Comparison of ENCODE assay signal across 1 cellular context in the genomic region with DNA sequence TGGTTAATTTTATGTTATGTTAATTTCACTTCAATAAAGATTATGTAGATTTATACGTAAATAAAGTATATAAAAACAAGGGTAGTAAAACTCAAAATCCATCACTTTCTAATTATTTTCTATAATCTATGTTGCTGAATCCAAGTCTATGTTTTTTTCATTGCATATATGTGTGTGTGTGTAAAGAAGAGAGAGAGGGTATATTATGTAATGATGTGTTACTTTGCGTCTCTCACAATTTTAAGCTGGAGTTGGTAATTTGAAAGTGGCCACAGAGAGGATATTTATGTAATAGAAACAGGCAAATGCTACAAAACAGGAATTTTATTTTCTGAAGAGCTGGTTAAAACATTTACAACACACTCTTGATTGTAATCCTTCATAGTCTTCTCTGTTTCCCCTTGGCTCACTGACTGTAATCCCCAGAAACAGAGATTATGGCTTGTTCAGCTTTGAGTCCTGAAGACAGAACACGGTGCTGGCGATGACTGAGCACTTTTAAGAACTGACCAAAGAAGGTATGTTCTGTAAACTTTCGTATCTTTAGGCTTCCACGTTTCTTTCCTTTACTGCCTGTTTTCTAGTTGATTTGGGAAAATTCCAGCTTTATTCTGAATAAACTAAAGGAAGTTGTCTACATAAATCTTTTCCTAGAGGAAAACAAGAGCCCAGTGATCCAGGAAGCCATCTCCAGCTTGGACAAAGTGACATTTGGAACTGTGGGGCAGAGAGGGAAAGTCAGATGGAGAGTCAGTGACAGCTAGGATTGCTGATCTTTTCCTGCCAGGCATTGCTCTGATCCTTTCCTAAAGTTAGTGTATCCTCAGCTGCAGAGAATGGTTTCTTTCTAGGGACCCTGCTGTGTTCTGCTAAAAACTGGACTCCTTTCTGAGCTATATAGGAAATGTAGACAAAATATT.
TF ChIP-seq lines count a peak whose summit lies in the region.

No MANE protein-coding gene starts in this region.

TF ChIP-seq in K562, 482 proteins besides CTCF, POLR2A, EP300 and RAD21 (continued from another document and continues in another):
- TF ChIP-seq ZNF830 (CRISPR knock-in tag; IDR thresholded peaks at IDR 0.05) (no peak), KLF6 (CRISPR knock-in tag; IDR thresholded peaks at IDR 0.05; ENCODE audit: borderline replicate concordance) (0 out of 2 replicates have a peak, but pooled peaks have one; percentile 12), RHOXF2B (CRISPR knock-in tag; conservative IDR thresholded peaks at IDR 0.05) (no peak), IRF1 (CRISPR knock-in tag; IDR thresholded peaks at IDR 0.05; ENCODE audit: borderline replicate concordance) (no peak), RFX7 (CRISPR knock-in tag; IDR thresholded peaks at IDR 0.05) (no peak), SIN3A (IDR thresholded peaks at IDR 0.05; ENCODE audit: borderline replicate concordance in 2 of 2, control insufficient read depth in 1 of 2, low read depth in 2 of 2, low read length in 2 of 2) (no peak), MEIS2 (IDR thresholded peaks at IDR 0.05; ENCODE audit: partially characterized antibody) (peak; percentile 17), KDM4B (IDR thresholded peaks at IDR 0.05; ENCODE audit: borderline replicate concordance in 2 of 2, low read depth in 1 of 2) (no peak), HMBOX1 (IDR thresholded peaks at IDR 0.05) (peak; percentile 34; the same call in 1 of the 2 replicates), RFX1 (IDR thresholded peaks at IDR 0.05) (no peak), MAFF (IDR thresholded peaks at IDR 0.05; ENCODE audit: low read length) (peak; percentile 87), OTX1 (CRISPR knock-in tag; IDR thresholded peaks at IDR 0.05) (no peak), ZNF3 (CRISPR knock-in tag; IDR thresholded peaks at IDR 0.05) (no peak), NFE2L1 (tag; IDR thresholded peaks at IDR 0.05; ENCODE audit: borderline replicate concordance, low read depth) (peak; percentile 91), REST (CRISPR knock-in tag; IDR thresholded peaks at IDR 0.05; ENCODE audit: low read depth) (no peak), ID3 (CRISPR knock-in tag; IDR thresholded peaks at IDR 0.05) (no peak), ID3 (tag; IDR thresholded peaks at IDR 0.05) (no peak), SMARCE1 (IDR thresholded peaks at IDR 0.05) (peak; percentile 62; the same call in 1 of the 2 replicates), CREB3L1 (IDR thresholded peaks at IDR 0.05; ENCODE audit: borderline replicate concordance, low read depth) (no peak; the same call in 1 of the 2 replicates), TAF15 (IDR thresholded peaks at IDR 0.05; ENCODE audit: low read depth, low read length) (no peak), SRF (CRISPR knock-in tag; IDR thresholded peaks at IDR 0.05) (peak; percentile 70 to 72; a peak in 2 of 4 replicates), CGGBP1 (CRISPR knock-in tag; IDR thresholded peaks at IDR 0.05) (no peak), E2F4 (CRISPR knock-in tag; IDR thresholded peaks at IDR 0.05; ENCODE audit: low read depth) (no peak), SAP30 (IDR thresholded peaks at IDR 0.05; ENCODE audit: borderline replicate concordance, insufficient read depth, low read depth, low read length, poor library complexity, severe bottlenecking) (no peak), RBM22 (IDR thresholded peaks at IDR 0.05; ENCODE audit: low read depth, low read length, poor library complexity, severe bottlenecking) (no peak), ESRRA (IDR thresholded peaks at IDR 0.05; ENCODE audit: borderline replicate concordance, low read depth) (no peak), ZNF316 (IDR thresholded peaks at IDR 0.05) (peak; percentile 95), CUX1 (CRISPR knock-in tag; IDR thresholded peaks at IDR 0.05) (no peak), SETDB1 (IDR thresholded peaks at IDR 0.05; ENCODE audit: low read length) (no peak), NONO (IDR thresholded peaks at IDR 0.05; ENCODE audit: low read depth in 2 of 2, low read length in 1 of 2) (no peak)
- TF ChIP-seq, protein P1, sequence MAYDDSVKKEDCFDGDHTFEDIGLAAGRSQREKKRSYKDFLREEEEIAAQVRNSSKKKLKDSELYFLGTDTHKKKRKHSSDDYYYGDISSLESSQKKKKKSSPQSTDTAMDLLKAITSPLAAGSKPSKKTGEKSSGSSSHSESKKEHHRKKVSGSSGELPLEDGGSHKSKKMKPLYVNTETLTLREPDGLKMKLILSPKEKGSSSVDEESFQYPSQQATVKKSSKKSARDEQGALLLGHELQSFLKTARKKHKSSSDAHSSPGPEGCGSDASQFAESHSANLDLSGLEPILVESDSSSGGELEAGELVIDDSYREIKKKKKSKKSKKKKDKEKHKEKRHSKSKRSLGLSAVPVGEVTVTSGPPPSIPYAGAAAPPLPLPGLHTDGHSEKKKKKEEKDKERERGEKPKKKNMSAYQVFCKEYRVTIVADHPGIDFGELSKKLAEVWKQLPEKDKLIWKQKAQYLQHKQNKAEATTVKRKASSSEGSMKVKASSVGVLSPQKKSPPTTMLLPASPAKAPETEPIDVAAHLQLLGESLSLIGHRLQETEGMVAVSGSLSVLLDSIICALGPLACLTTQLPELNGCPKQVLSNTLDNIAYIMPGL (CRISPR knock-in tag; IDR thresholded peaks at IDR 0.05) = no peak
- TF ChIP-seq, protein P2, sequence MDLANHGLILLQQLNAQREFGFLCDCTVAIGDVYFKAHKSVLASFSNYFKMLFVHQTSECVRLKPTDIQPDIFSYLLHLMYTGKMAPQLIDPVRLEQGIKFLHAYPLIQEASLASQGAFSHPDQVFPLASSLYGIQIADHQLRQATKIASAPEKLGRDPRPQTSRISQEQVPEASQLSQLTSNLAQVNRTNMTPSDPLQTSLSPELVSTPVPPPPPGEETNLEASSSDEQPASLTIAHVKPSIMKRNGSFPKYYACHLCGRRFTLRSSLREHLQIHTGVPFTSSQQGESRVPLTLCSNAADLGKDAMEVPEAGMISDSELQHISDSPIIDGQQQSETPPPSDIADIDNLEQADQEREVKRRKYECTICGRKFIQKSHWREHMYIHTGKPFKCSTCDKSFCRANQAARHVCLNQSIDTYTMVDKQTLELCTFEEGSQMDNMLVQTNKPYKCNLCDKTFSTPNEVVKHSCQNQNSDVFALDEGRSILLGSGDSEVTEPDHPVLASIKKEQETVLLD (IDR thresholded peaks at IDR 0.05) = no peak
